Comparison of ENCODE assay signal across 28 cellular contexts in the genomic region with DNA sequence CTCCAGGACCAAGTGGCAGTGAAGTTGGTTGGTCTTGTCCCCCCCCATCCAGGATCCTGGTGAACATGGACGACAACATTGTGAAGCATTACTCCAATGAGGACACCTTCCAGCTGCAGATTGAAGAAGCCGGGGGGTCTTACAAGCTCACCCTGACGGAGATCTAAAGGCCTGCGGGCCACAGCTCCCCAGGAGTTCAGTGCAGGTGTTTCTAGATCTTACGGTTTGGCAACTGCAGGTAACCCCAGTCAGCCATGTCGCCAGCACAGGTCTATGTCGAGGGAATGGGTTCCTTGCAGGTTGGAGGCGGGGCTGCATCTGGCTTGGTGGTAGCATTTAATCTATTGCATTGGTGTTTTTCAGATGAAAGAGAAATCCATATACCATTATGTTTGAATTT.
"Had no signal": no experiment of that assay in that cellular context is flagged by ENCODE, and none has a peak within 500 bp of the region (broad histone marks: within the 10 kb centered on the region; RNA-seq: fewer than 3 reads in every experiment).

No MANE protein-coding gene starts in this region.

- H3K4me3 ChIP-seq: dorsolateral prefrontal cortex, heart right ventricle, left ventricle myocardium inferior, lower lobe of right lung, neural progenitor cell, pancreas, psoas muscle, right lobe of liver, spleen, upper lobe of left lung, uterus had no signal

- ATAC-seq: esophagus mucosa; heart right ventricle; lower lobe of right lung; natural killer cell treated with Interleukin-12 subunit alpha and Interleukin-12 subunit beta and Interleukin-15 and Interleukin-18, amount 100 ng/mL, for 72 hours; pancreas; psoas muscle; right lobe of liver; stimulated activated memory B cell treated with anti-CD40 and anti-IgM and Interleukin-4, amounts not matched to agents 10 μg/mL and 1 μg/mL and 100 μg/mL, for 72 hours had no signal

- H3K4me1 Mint-ChIP-seq: memory B cell; stimulated activated memory B cell treated with anti-CD40 and anti-IgM and Interleukin-4, amounts not matched to agents 10 μg/mL and 1 μg/mL and 100 μg/mL, for 72 hours had no signal

- H3K4me3 Mint-ChIP-seq: immature natural killer cell; memory B cell; natural killer cell treated with Interleukin-12 subunit alpha and Interleukin-12 subunit beta and Interleukin-15 and Interleukin-18, amount 100 ng/mL, for 72 hours; neural progenitor cell; stimulated activated memory B cell treated with anti-CD40 and anti-IgM and Interleukin-4, amounts not matched to agents 10 μg/mL and 1 μg/mL and 100 μg/mL, for 72 hours; stimulated activated naive CD8-positive, alpha-beta T cell treated with anti-CD3 and anti-CD28 coated beads, Interleukin-15, Interleukin-2, amounts not matched to agents 100 ng/mL and 50 ng/mL, for 24 hours had no signal

- H3K9me3 ChIP-seq: heart right ventricle, left ventricle myocardium inferior, lower lobe of right lung, pancreas, psoas muscle, right lobe of liver, spleen, upper lobe of left lung, uterus had no signal

- H3K27ac Mint-ChIP-seq: immature natural killer cell; memory B cell; natural killer cell treated with Interleukin-12 subunit alpha and Interleukin-12 subunit beta and Interleukin-15 and Interleukin-18, amount 100 ng/mL, for 72 hours; neural progenitor cell; stimulated activated memory B cell treated with anti-CD40 and anti-IgM and Interleukin-4, amounts not matched to agents 10 μg/mL and 1 μg/mL and 100 μg/mL, for 72 hours; stimulated activated naive CD8-positive, alpha-beta T cell treated with anti-CD3 and anti-CD28 coated beads, Interleukin-15, Interleukin-2, amounts not matched to agents 100 ng/mL and 50 ng/mL, for 24 hours had no signal

- H3K36me3 ChIP-seq: heart right ventricle, left ventricle myocardium inferior, lower lobe of right lung, neural progenitor cell, pancreas, spleen, uterus had no signal

- DNase-seq: cortex of kidney; effector memory CD4-positive, alpha-beta T cell; heart right ventricle; immature natural killer cell; left ventricle myocardium inferior; lower lobe of right lung; midbrain; nucleus accumbens; psoas muscle; retina; right lobe of liver; spleen; stimulated activated CD4-positive, alpha-beta T cell treated with anti-CD3 and anti-CD28 coated beads, Interleukin-15, amount 100 ng/mL, for 24 hours; stimulated activated CD4-positive, alpha-beta T cell treated with anti-CD3 and anti-CD28 coated beads, Interleukin-1b, Interleukin-23, amount 100 ng/mL, for 48 hours; stimulated activated CD4-positive, alpha-beta T cell treated with anti-CD3 and anti-CD28 coated beads, Interleukin-4, amount 100 ng/mL, for 24 hours had no signal

- H3K9me3 Mint-ChIP-seq: immature natural killer cell; memory B cell; natural killer cell treated with Interleukin-12 subunit alpha and Interleukin-12 subunit beta and Interleukin-15 and Interleukin-18, amount 100 ng/mL, for 72 hours; neural progenitor cell; stimulated activated memory B cell treated with anti-CD40 and anti-IgM and Interleukin-4, amounts not matched to agents 10 μg/mL and 1 μg/mL and 100 μg/mL, for 72 hours; stimulated activated naive CD8-positive, alpha-beta T cell treated with anti-CD3 and anti-CD28 coated beads, Interleukin-15, Interleukin-2, amounts not matched to agents 100 ng/mL and 50 ng/mL, for 24 hours had no signal

- H3K4me1 ChIP-seq: lower lobe of right lung, neural progenitor cell, psoas muscle, right lobe of liver, upper lobe of left lung, uterus had no signal

- FAIRE-seq: endometrium, frontal cortex, keratinocyte, pancreas had no signal

- H3K27ac ChIP-seq: dorsolateral prefrontal cortex, heart right ventricle, left ventricle myocardium inferior, lower lobe of right lung, neural progenitor cell, pancreas, psoas muscle, right lobe of liver, spleen, upper lobe of left lung, uterus had no signal

- H3K36me3 Mint-ChIP-seq: immature natural killer cell; memory B cell; natural killer cell treated with Interleukin-12 subunit alpha and Interleukin-12 subunit beta and Interleukin-15 and Interleukin-18, amount 100 ng/mL, for 72 hours; neural progenitor cell; stimulated activated memory B cell treated with anti-CD40 and anti-IgM and Interleukin-4, amounts not matched to agents 10 μg/mL and 1 μg/mL and 100 μg/mL, for 72 hours had no signal

- H3K27me3 ChIP-seq: dorsolateral prefrontal cortex, heart right ventricle, neural progenitor cell, pancreas, right lobe of liver, spleen, upper lobe of left lung, uterus had no signal

- H3K27me3 Mint-ChIP-seq: memory B cell; natural killer cell treated with Interleukin-12 subunit alpha and Interleukin-12 subunit beta and Interleukin-15 and Interleukin-18, amount 100 ng/mL, for 72 hours; stimulated activated memory B cell treated with anti-CD40 and anti-IgM and Interleukin-4, amounts not matched to agents 10 μg/mL and 1 μg/mL and 100 μg/mL, for 72 hours had no signal
